ENCODE assay signal across 36 cellular contexts in the genomic region with DNA sequence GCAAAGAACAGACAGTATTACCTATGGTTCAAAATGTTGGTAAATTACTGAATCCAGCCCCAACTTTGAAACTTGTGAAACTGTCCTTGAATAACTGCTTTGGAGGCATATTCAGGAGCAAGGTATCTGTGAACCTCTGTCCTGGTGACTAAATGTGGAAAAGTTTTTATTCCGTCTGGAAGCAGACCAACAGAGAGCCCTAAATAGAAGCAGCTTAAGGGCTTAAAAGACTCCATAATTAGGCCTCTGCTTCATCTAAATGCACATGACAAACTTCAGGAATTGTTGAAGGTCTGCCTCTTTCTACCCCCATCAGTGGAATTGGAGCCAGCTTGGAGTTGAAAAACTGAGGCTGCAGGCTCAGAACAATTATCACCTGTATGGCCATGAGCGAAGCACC.
"Had no signal": no experiment of that assay in that cellular context is flagged by ENCODE, and none has a peak within 500 bp of the region (broad histone marks: within the 10 kb centered on the region; RNA-seq: fewer than 3 reads in every experiment).

No MANE protein-coding gene starts in this region.

- H3K4me3 Mint-ChIP-seq: activated B cell treated with CpG ODN at 0.5 μM for 24 hours; activated CD4-positive, alpha-beta memory T cell treated with anti-CD3 and anti-CD28 coated beads, Interleukin-2, amount 10 ng/mL, durations not matched to agents 7 days and 5 days; activated CD4-positive, alpha-beta T cell treated with anti-CD3 and anti-CD28 coated beads, Interleukin-2, amount 10 ng/mL, durations not matched to agents 7 days and 5 days; activated CD8-positive, alpha-beta memory T cell treated with anti-CD3 and anti-CD28 coated beads, Interleukin-2, amount 10 ng/mL, durations not matched to agents 7 days and 5 days; activated CD8-positive, alpha-beta T cell treated with anti-CD3 and anti-CD28 coated beads, Interleukin-2, amount 10 ng/mL, durations not matched to agents 7 days and 5 days; activated naive CD4-positive, alpha-beta T cell treated with anti-CD3 and anti-CD28 coated beads for 36 hours; activated naive CD8-positive, alpha-beta T cell treated with anti-CD3 and anti-CD28 coated beads for 36 hours; activated T-cell treated with anti-CD3 and anti-CD28 coated beads, Interleukin-2, amount 50 U/mL, for 24 hours; activated T-cell treated with anti-CD3 and anti-CD28 coated beads, Interleukin-2, amount 50 U/mL, for 72 hours; activated T-helper 1 cell treated with anti-CD3 and anti-CD28 coated beads, Interleukin-12 subunit alpha, Interleukin-12 subunit beta, Interleukin-2, Interleukin-4 antibody, amounts not matched to agents 30 ng/mL and 10 ng/mL and 1 ng/mL, durations not matched to agents 14 hours and 24 hours and 36 hours; activated T-helper 17 cell treated with anti-CD3 and anti-CD28 coated beads, Interleukin-2, amount 50 U/mL, for 72 hours; T-helper 1 cell treated with Interleukin-12 subunit alpha and Interleukin-12 subunit beta and Interleukin-4 antibody, amounts not matched to agents 30 μg/mL and 1 μg/mL, for 36 hours; T-helper 2 cell treated with Interferon-gamma antibody and Interleukin-4, amounts not matched to agents 5 μg/mL and 100 μg/mL, for 36 hours had no signal

- H3K36me3 ChIP-seq: adrenal gland, brain microvascular endothelial cell, breast epithelium had no signal

- H3K9me3 ChIP-seq: adrenal gland, body of pancreas, breast epithelium had no signal

- H3K4me1 Mint-ChIP-seq: activated B cell treated with CpG ODN at 0.5 μM for 24 hours; activated CD4-positive, alpha-beta memory T cell treated with anti-CD3 and anti-CD28 coated beads, Interleukin-2, amount 10 ng/mL, durations not matched to agents 7 days and 5 days; activated CD4-positive, alpha-beta T cell treated with anti-CD3 and anti-CD28 coated beads, Interleukin-2, amount 10 ng/mL, durations not matched to agents 7 days and 5 days; activated CD8-positive, alpha-beta memory T cell treated with anti-CD3 and anti-CD28 coated beads, Interleukin-2, amount 10 ng/mL, durations not matched to agents 7 days and 5 days; activated naive CD8-positive, alpha-beta T cell treated with anti-CD3 and anti-CD28 coated beads for 36 hours; activated T-helper 17 cell treated with anti-CD3 and anti-CD28 coated beads, Interleukin-2, amount 50 U/mL, for 72 hours had no signal

- ATAC-seq: activated CD8-positive, alpha-beta memory T cell treated with anti-CD3 and anti-CD28 coated beads, Interleukin-2, amount 10 ng/mL, durations not matched to agents 7 days and 5 days; activated CD8-positive, alpha-beta T cell treated with anti-CD3 and anti-CD28 coated beads, Interleukin-2, amount 10 ng/mL, durations not matched to agents 7 days and 5 days; activated naive CD4-positive, alpha-beta T cell treated with anti-CD3 and anti-CD28 coated beads, Interleukin-2, amount 50 U/mL, for 72 hours; activated T-cell treated with anti-CD3 and anti-CD28 coated beads, Interleukin-2, amount 50 U/mL, for 72 hours; activated T-helper 17 cell treated with anti-CD3 and anti-CD28 coated beads, Interleukin-2, amount 50 U/mL, for 72 hours; body of pancreas had no signal

- H3K27ac Mint-ChIP-seq: activated B cell treated with CpG ODN at 0.5 μM for 24 hours; activated CD4-positive, alpha-beta memory T cell treated with anti-CD3 and anti-CD28 coated beads, Interleukin-2, amount 10 ng/mL, durations not matched to agents 7 days and 5 days; activated CD4-positive, alpha-beta T cell treated with anti-CD3 and anti-CD28 coated beads, Interleukin-2, amount 10 ng/mL, durations not matched to agents 7 days and 5 days; activated CD8-positive, alpha-beta memory T cell treated with anti-CD3 and anti-CD28 coated beads, Interleukin-2, amount 10 ng/mL, durations not matched to agents 7 days and 5 days; activated CD8-positive, alpha-beta T cell treated with anti-CD3 and anti-CD28 coated beads, Interleukin-2, amount 10 ng/mL, durations not matched to agents 7 days and 5 days; activated naive CD4-positive, alpha-beta T cell treated with anti-CD3 and anti-CD28 coated beads for 36 hours; activated naive CD4-positive, alpha-beta T cell treated with anti-CD3 and anti-CD28 coated beads, Interleukin-2, amount 50 U/mL, for 72 hours; activated naive CD8-positive, alpha-beta T cell treated with anti-CD3 and anti-CD28 coated beads for 36 hours; activated T-cell treated with anti-CD3 and anti-CD28 coated beads, Interleukin-2, amount 50 U/mL, for 24 hours; activated T-cell treated with anti-CD3 and anti-CD28 coated beads, Interleukin-2, amount 50 U/mL, for 72 hours; activated T-helper 1 cell treated with anti-CD3 and anti-CD28 coated beads, Interleukin-12 subunit alpha, Interleukin-12 subunit beta, Interleukin-2, Interleukin-4 antibody, amounts not matched to agents 30 ng/mL and 10 ng/mL and 1 ng/mL, durations not matched to agents 14 hours and 24 hours and 36 hours; activated T-helper 17 cell treated with anti-CD3 and anti-CD28 coated beads, Interleukin-2, amount 50 U/mL, for 72 hours; T-helper 1 cell treated with Interleukin-12 subunit alpha and Interleukin-12 subunit beta and Interleukin-4 antibody, amounts not matched to agents 30 μg/mL and 1 μg/mL, for 36 hours; T-helper 2 cell treated with Interferon-gamma antibody and Interleukin-4, amounts not matched to agents 5 μg/mL and 100 μg/mL, for 36 hours had no signal

- FAIRE-seq: astrocyte, TTC549 had no signal

- H3K4me1 ChIP-seq: adrenal gland, body of pancreas, breast epithelium had no signal

- H3K27me3 Mint-ChIP-seq: activated B cell treated with CpG ODN at 0.5 μM for 24 hours; activated CD4-positive, alpha-beta memory T cell treated with anti-CD3 and anti-CD28 coated beads, Interleukin-2, amount 10 ng/mL, durations not matched to agents 7 days and 5 days; activated CD4-positive, alpha-beta T cell treated with anti-CD3 and anti-CD28 coated beads, Interleukin-2, amount 10 ng/mL, durations not matched to agents 7 days and 5 days; activated CD8-positive, alpha-beta memory T cell treated with anti-CD3 and anti-CD28 coated beads, Interleukin-2, amount 10 ng/mL, durations not matched to agents 7 days and 5 days; activated naive CD8-positive, alpha-beta T cell treated with anti-CD3 and anti-CD28 coated beads for 36 hours; activated T-cell treated with anti-CD3 and anti-CD28 coated beads, Interleukin-2, amount 50 U/mL, for 24 hours; activated T-helper 17 cell treated with anti-CD3 and anti-CD28 coated beads, Interleukin-2, amount 50 U/mL, for 72 hours had no signal

- H3K36me3 Mint-ChIP-seq: activated CD8-positive, alpha-beta memory T cell treated with anti-CD3 and anti-CD28 coated beads, Interleukin-2, amount 10 ng/mL, durations not matched to agents 7 days and 5 days; activated naive CD4-positive, alpha-beta T cell treated with anti-CD3 and anti-CD28 coated beads, Interleukin-2, amount 50 U/mL, for 72 hours; activated naive CD8-positive, alpha-beta T cell treated with anti-CD3 and anti-CD28 coated beads for 36 hours had no signal

- H3K4me3 ChIP-seq: adrenal gland, body of pancreas, breast epithelium had no signal

- H3K27me3 ChIP-seq: adrenal gland, body of pancreas, brain microvascular endothelial cell, breast epithelium had no signal

- H3K9me3 Mint-ChIP-seq: activated B cell treated with CpG ODN at 0.5 μM for 24 hours; activated CD4-positive, alpha-beta memory T cell treated with anti-CD3 and anti-CD28 coated beads, Interleukin-2, amount 10 ng/mL, durations not matched to agents 7 days and 5 days; activated naive CD8-positive, alpha-beta T cell treated with anti-CD3 and anti-CD28 coated beads for 36 hours; activated T-cell treated with anti-CD3 and anti-CD28 coated beads, Interleukin-2, amount 50 U/mL, for 24 hours; activated T-cell treated with anti-CD3 and anti-CD28 coated beads, Interleukin-2, amount 50 U/mL, for 72 hours; activated T-helper 1 cell treated with anti-CD3 and anti-CD28 coated beads, Interleukin-12 subunit alpha, Interleukin-12 subunit beta, Interleukin-2, Interleukin-4 antibody, amounts not matched to agents 30 ng/mL and 10 ng/mL and 1 ng/mL, durations not matched to agents 14 hours and 24 hours and 36 hours had no signal

- H3K27ac ChIP-seq: adrenal gland, body of pancreas, brain microvascular endothelial cell, breast epithelium, VCaP had no signal

- DNase-seq: activated B cell treated with CpG ODN at 0.5 μM for 24 hours; activated CD4-positive, alpha-beta memory T cell treated with anti-CD3 and anti-CD28 coated beads, Interleukin-2, amount 10 ng/mL, durations not matched to agents 7 days and 5 days; activated CD4-positive, alpha-beta T cell treated with anti-CD3 and anti-CD28 coated beads for 4 hours; activated CD4-positive, alpha-beta T cell treated with anti-CD3 and anti-CD28 coated beads, Interleukin-2, amount 10 ng/mL, durations not matched to agents 7 days and 5 days; activated CD4-positive, alpha-beta T cell treated with anti-CD3 and anti-CD28 coated beads, Interleukin-2, amount 50 U/mL, for 48 hours; activated CD4-positive, CD25-positive, alpha-beta regulatory T cell treated with anti-CD3 and anti-CD28 coated beads, Interleukin-2, amount 50 U/mL, for 72 hours; activated CD8-positive, alpha-beta memory T cell treated with anti-CD3 and anti-CD28 coated beads for 24 hours; activated CD8-positive, alpha-beta memory T cell treated with anti-CD3 and anti-CD28 coated beads, Interleukin-2, amount 10 ng/mL, durations not matched to agents 7 days and 5 days; activated CD8-positive, alpha-beta memory T cell treated with anti-CD3 and anti-CD28 coated beads, Interleukin-2, amount 50 U/mL, for 48 hours; activated CD8-positive, alpha-beta T cell treated with anti-CD3 and anti-CD28 coated beads, Interleukin-2, amount 10 ng/mL, durations not matched to agents 7 days and 5 days; activated effector memory CD4-positive, alpha-beta T cell treated with anti-CD3 and anti-CD28 coated beads, Interleukin-2, amount 50 U/mL, for 16 hours; activated gamma-delta T cell treated with Interleukin-2 at 50 U/mL for 16 hours; activated naive CD4-positive, alpha-beta T cell; activated naive CD4-positive, alpha-beta T cell treated with anti-CD3 and anti-CD28 coated beads for 36 hours; activated naive CD4-positive, alpha-beta T cell treated with anti-CD3 and anti-CD28 coated beads, Interleukin-2, amount 50 U/mL, for 16 hours; activated naive CD8-positive, alpha-beta T cell treated with anti-CD3 and anti-CD28 coated beads for 36 hours; activated T-cell treated with anti-CD3 and anti-CD28 coated beads, Interleukin-2, amount 50 U/mL, for 24 hours; activated T-cell treated with anti-CD3 and anti-CD28 coated beads, Interleukin-2, amount 50 U/mL, for 72 hours; adrenal gland; amniotic stem cell; aorta; body of pancreas; brain microvascular endothelial cell; central memory CD4-positive, alpha-beta T cell; T-helper 1 cell; T-helper 2 cell; T-helper 9 cell had no signal
